31 cellular contexts compared by ENCODE assay signal in the genomic region with DNA sequence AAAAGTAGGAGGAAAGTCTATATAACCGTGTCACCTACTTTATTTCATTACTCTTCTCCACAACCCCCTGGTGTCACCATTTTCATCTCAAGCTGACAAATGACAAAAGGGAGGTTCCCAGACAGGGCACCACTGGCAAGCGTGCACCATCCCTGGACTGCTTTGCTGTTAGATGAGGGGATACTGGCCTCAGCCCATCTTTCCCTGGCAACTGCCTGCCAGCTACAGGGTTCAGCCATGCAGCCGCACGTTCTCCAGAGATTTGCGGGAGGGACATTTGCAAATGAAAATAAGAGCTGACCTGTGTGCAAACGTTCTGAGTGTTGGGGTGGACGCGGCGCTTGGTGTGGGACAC. TPM values are rescaled to one million over a fixed set of nuclear protein-coding genes. Genes with fewer than 3 reads are reported as not detected.
"Had no signal": no experiment of that assay in that cellular context is flagged by ENCODE, and none has a peak within 500 bp of the region (broad histone marks: within the 10 kb centered on the region; RNA-seq: fewer than 3 reads in every experiment).

No MANE protein-coding gene starts in this region.

- H3K4me1 ChIP-seq: spleen, upper lobe of right lung, vagina had no signal

- DNase-seq: effector CD8-positive, alpha-beta T cell; gastrocnemius medialis; immature natural killer cell; mammary epithelial cell; naive thymus-derived CD4-positive, alpha-beta T cell; nephron progenitor cell; stimulated activated CD4-positive, alpha-beta T cell treated with anti-CD3 and anti-CD28 coated beads, Interleukin-15, amount 100 ng/mL, for 24 hours; stimulated activated CD4-positive, alpha-beta T cell treated with anti-CD3 and anti-CD28 coated beads, Interleukin-1b, Interleukin-23, amount 100 ng/mL, for 48 hours; stimulated activated CD4-positive, alpha-beta T cell treated with anti-CD3 and anti-CD28 coated beads, Interleukin-4, amount 100 ng/mL, for 4 hours; stimulated activated naive B cell treated with anti-CD40 and anti-IgM and Interleukin-4, amounts not matched to agents 10 μg/mL and 1 μg/mL and 100 μg/mL, for 72 hours; stimulated activated naive CD8-positive, alpha-beta T cell treated with anti-CD3 and anti-CD28 coated beads, Interleukin-15, amount 100 ng/mL, for 72 hours; testis had no signal

- H3K27ac ChIP-seq: coronary artery, dorsolateral prefrontal cortex, gastrocnemius medialis, ovary, spleen, testis, tibial nerve, upper lobe of right lung, vagina had no signal

- H3K27me3 ChIP-seq: dorsolateral prefrontal cortex, gastrocnemius medialis, ovary, testis, tibial nerve, upper lobe of right lung, vagina had no signal

- H3K36me3 ChIP-seq: gastrocnemius medialis, ovary, spleen, tibial nerve, upper lobe of right lung, vagina had no signal

- H3K9me3 ChIP-seq: gastrocnemius medialis, ovary, spleen, testis, tibial nerve, upper lobe of right lung, vagina had no signal

- H3K4me3 ChIP-seq: coronary artery, dorsolateral prefrontal cortex, gastrocnemius medialis, ovary, spleen, testis, tibial nerve, upper lobe of right lung, vagina had no signal

- ATAC-seq: gastrocnemius medialis; left cardiac atrium; naive thymus-derived CD4-positive, alpha-beta T cell; right cardiac atrium; stimulated activated naive B cell treated with anti-CD40 and anti-IgM and Interleukin-4, amounts not matched to agents 10 μg/mL and 1 μg/mL and 100 μg/mL, for 72 hours had no signal

RNA-seq across cellular contexts. Expression of gene UROC1, which starts 0.7 kb away (rescaled TPM):
- total RNA-seq: chondrocyte; fibroblast of lung; left cardiac atrium; lower leg skin; mammary epithelial cell; mesenteric fat pad; mononuclear cell; naive thymus-derived CD4-positive, alpha-beta T cell; progenitor cell of endocrine pancreas; right cardiac atrium; skeletal muscle tissue; subcutaneous adipose tissue; tibial nerve; upper lobe of right lung; vagina had no signal
- polyA plus RNA-seq: esophagus; fibroblast of lung; immature natural killer cell; keratinocyte; mammary epithelial cell; naive thymus-derived CD4-positive, alpha-beta T cell; right cardiac atrium had no signal

RNA-seq across cellular contexts. Expression of gene CHST13, which starts 7.0 kb away (rescaled TPM):
- total RNA-seq: chondrocyte, mammary epithelial cell, skeletal muscle tissue had no signal
- polyA plus RNA-seq: fibroblast of lung; keratinocyte; mammary epithelial cell; naive thymus-derived CD4-positive, alpha-beta T cell had no signal

RNA-seq across cellular contexts. Expression of gene C3orf22, which starts 41.8 kb away (rescaled TPM):
- total RNA-seq: chondrocyte; fibroblast of lung; gastrocnemius medialis; left cardiac atrium; lower leg skin; mammary epithelial cell; mesenteric fat pad; mononuclear cell; naive thymus-derived CD4-positive, alpha-beta T cell; right cardiac atrium; spleen; subcutaneous adipose tissue; tibial nerve; upper lobe of right lung; vagina had no signal
- polyA plus RNA-seq: esophagus; fibroblast of lung; immature natural killer cell; keratinocyte; mammary epithelial cell; naive thymus-derived CD4-positive, alpha-beta T cell; right cardiac atrium; spleen had no signal
